Comparison of ENCODE assay signal across 4 cellular contexts in the genomic region with DNA sequence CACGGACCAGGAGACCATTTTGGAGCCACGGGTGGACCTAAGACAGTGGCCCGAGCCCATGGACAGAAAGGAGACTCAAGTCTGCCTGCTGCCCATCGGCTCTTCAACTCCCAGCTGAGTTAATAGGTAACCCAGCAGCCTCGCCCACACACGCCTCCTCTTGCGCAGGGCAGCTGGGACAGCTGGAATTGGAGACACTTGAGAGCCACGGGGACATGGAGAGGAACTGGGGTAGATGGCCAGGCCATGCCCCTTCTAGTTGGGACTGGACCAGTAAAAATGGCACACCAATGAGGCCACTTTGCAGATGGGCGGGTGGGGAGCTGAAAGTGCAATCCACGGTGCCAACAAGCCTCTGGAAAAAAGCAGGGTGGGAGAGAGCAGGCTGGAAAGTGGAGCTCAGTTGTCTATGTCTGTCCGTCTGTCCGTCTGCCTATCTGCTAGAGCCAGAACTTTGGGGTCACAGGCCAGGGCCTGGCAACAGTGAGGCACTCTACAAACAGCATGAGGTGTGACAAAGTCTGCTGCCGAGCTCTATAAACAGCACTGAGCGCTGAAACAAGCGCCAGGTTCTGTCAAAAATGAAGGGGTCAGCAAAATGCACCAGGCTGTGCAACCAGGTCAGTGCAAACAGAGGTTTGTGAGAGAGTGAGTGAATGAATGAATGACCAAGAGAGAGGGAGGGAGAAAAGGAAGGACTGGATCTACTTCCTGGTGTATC. TPM values are rescaled to one million over a fixed set of nuclear protein-coding genes. Genes with fewer than 3 reads are reported as not detected.
"Had no signal": no experiment of that assay in that cellular context is flagged by ENCODE, and none has a peak within 500 bp of the region (broad histone marks: within the 10 kb centered on the region; RNA-seq: fewer than 3 reads in every experiment).

No MANE protein-coding gene starts in this region.

RNA-seq across cellular contexts. Expression of gene AQP7, which starts 7.0 kb away (rescaled TPM):
- total RNA-seq: activated CD4-positive, alpha-beta T cell treated with anti-CD3 and anti-CD28 coated beads for 36 hours; temporal lobe had no signal
- polyA plus RNA-seq: endothelial cell of umbilical vein, mammary epithelial cell had no signal
